In the genomic region with DNA sequence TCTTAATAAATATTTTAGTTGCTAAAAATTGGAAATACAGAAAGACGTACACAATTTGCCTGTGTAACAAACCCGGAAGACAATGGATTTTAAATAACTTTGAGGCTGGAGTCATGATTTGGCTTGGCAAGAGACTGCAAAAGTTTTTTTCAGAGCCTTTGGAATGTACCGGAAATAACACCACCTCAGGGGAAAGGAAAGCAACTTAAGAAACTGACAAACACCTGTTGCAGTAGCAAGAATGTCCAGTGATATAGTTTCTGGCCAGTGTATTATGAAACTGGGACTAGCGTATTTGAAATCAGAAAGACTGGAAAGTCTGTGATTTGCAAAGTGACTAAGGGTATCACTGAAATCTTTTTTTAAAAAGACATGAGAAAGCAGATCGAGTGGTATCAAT, we compare ENCODE assay signal across 24 cellular contexts. TPM values are rescaled to one million over a fixed set of nuclear protein-coding genes. Genes with fewer than 3 reads are reported as not detected.
A peak's percentile ranks its signal among the peaks of the same experiment; 100 is the strongest.
DNase-seq lines count a peak whose midpoint lies in the region; ATAC-seq and TF ChIP-seq lines count a peak whose summit lies in the region.
"Had no signal": no experiment of that assay in that cellular context is flagged by ENCODE, and none has a peak within 500 bp of the region (broad histone marks: within the 10 kb centered on the region; RNA-seq: fewer than 3 reads in every experiment).

No MANE protein-coding gene starts in this region.

- H3K9me3 ChIP-seq in heart right ventricle, result no peaks in the 10 kb centered on the region
- no peaks in the 10 kb centered on the region for H3K9me3 ChIP-seq in gastroesophageal sphincter
- H3K9me3 ChIP-seq: A549 had no signal

- peak overlapping the region in 2 of 3 experiments; percentile 6 to 66 for H3K27ac Mint-ChIP-seq in nephron
- H3K27ac Mint-ChIP-seq: activated B cell treated with CpG ODN at 0.5 μM for 24 hours; activated T-helper 2 cell treated with anti-CD3 and anti-CD28 coated beads, Interferon-gamma antibody, Interleukin-2, Interleukin-4, amounts not matched to agents 10 μg/mL and 5 μg/mL and 100 μg/mL, durations not matched to agents 14 hours and 24 hours and 36 hours; CD4-positive, CD25-positive, alpha-beta regulatory T cell; neural progenitor cell; T-cell; type B pancreatic cell had no signal

- peak overlapping the region in 2 of 3 experiments; percentile 81 to 88 for H3K4me3 Mint-ChIP-seq in nephron
- H3K4me3 Mint-ChIP-seq: activated B cell treated with CpG ODN at 0.5 μM for 24 hours; CD4-positive, CD25-positive, alpha-beta regulatory T cell; neural progenitor cell; T-cell; type B pancreatic cell had no signal

- peak in 5 of 8 donors; percentile 49 to 70 (median 50) for ATAC-seq in heart right ventricle
- no peak for ATAC-seq in gastroesophageal sphincter
- no peak for ATAC-seq in GM19467 (IDR thresholded peaks at IDR 0.05; ENCODE audit: unreplicated experiment)
- no peak for ATAC-seq in HG02981 (IDR thresholded peaks at IDR 0.05; ENCODE audit: unreplicated experiment)
- ATAC-seq: A549, T-cell had no signal

- DNase-seq in RWPE1 (ENCODE audit: low spot score) (peak; percentile 46), heart right ventricle (no peak), posterior cingulate gyrus (no peak)
- DNase-seq: activated B cell treated with CpG ODN at 0.5 μM for 24 hours; activated CD8-positive, alpha-beta memory T cell treated with anti-CD3 and anti-CD28 coated beads for 24 hours; amniotic stem cell; CD4-positive, CD25-positive, alpha-beta regulatory T cell; EL; left cardiac atrium; NCI-H2029; NCI-H526; OCI-M1; T-cell had no signal

- POLR2A ChIA-PET in RWPE1 (lab: Yijun Ruan, JAX; ENCODE audit: low non-redundant PET), result no interaction called here

- H3K4me3 ChIP-seq in ACC112 (ENCODE audit: low read depth, low read length) (peak overlapping the region; percentile 19; the same call in 1 of the 2 replicates), heart right ventricle (peak overlapping the region in 8 of 10 donors; percentile 1 to 40 (median 36)), gastroesophageal sphincter (peak overlapping the region in 1 of 2 donors; percentile 7)
- H3K4me3 ChIP-seq: A549, neural progenitor cell, skin epidermis had no signal

- H3K27me3 ChIP-seq in ACC112 (ENCODE audit: insufficient read depth, low read length) (no peaks in the 10 kb centered on the region), heart right ventricle (no peaks in the 10 kb centered on the region), gastroesophageal sphincter (no peaks in the 10 kb centered on the region)
- H3K27me3 ChIP-seq: neural progenitor cell had no signal

- no peak for TF ChIP-seq CTCF in RWPE1 (conservative IDR thresholded peaks at IDR 0.05; ENCODE audit: low read depth)
- no peak for TF ChIP-seq CTCF in heart right ventricle (IDR thresholded peaks at IDR 0.05)
- no peak for TF ChIP-seq CTCF in nephron (IDR thresholded peaks at IDR 0.05; ENCODE audit: unreplicated experiment in 3 of 3)
- no peak for TF ChIP-seq CTCF in gastroesophageal sphincter (IDR thresholded peaks at IDR 0.05)

- peaks cover 18% of the 10 kb centered on the region for H3K4me1 ChIP-seq in ACC112 (ENCODE audit: control insufficient read depth, insufficient read depth, low read length, unreplicated experiment)
- peaks cover 0 to 7% (median 0%) of the 10 kb centered on the region in 9 donors for H3K4me1 ChIP-seq in heart right ventricle
- no peaks in the 10 kb centered on the region for H3K4me1 ChIP-seq in gastroesophageal sphincter
- H3K4me1 ChIP-seq: neural progenitor cell had no signal

- CTCF ChIA-PET in RWPE1 (lab: Yijun Ruan, JAX), result interaction anchor here (0.8 kb wide), 1 partner anchor 31 kb away, joined by 3 read pairs; no protein-coding TSS in a partner anchor

- no peaks in the 10 kb centered on the region for H3K36me3 Mint-ChIP-seq in nephron (ENCODE audit: low read depth)
- H3K36me3 Mint-ChIP-seq: CD4-positive, CD25-positive, alpha-beta regulatory T cell; neural progenitor cell; T-cell; type B pancreatic cell had no signal

- no peaks in the 10 kb centered on the region for H3K27me3 Mint-ChIP-seq in nephron (ENCODE audit: low read depth)
- H3K27me3 Mint-ChIP-seq: CD4-positive, CD25-positive, alpha-beta regulatory T cell; T-cell had no signal

- H3K27ac ChIP-seq in ACC112 (ENCODE audit: low read depth, low read length) (no peak overlapping the region), RWPE1 (no peak overlapping the region), heart right ventricle (peak overlapping the region in 5 of 10 donors; percentile 18 to 55 (median 39)), gastroesophageal sphincter (no peak overlapping the region)
- H3K27ac ChIP-seq: A549, neural progenitor cell, skin epidermis had no signal

- intact Hi-C loops in heart right ventricle (cut with DNase I) (no loop called here), posterior cingulate gyrus (cut with DNase I) (no loop called here)

- peaks cover 35% of the 10 kb centered on the region for H3K4me1 Mint-ChIP-seq in nephron
- H3K4me1 Mint-ChIP-seq: activated B cell treated with CpG ODN at 0.5 μM for 24 hours; CD4-positive, CD25-positive, alpha-beta regulatory T cell; neural progenitor cell; T-cell had no signal

- no peak for TF ChIP-seq POLR2A in gastroesophageal sphincter (IDR thresholded peaks at IDR 0.05)

- H2AFZ ChIP-seq in ACC112 (ENCODE audit: low read length, unreplicated experiment), result peak overlapping the region; percentile 61
- H2AFZ ChIP-seq: neural progenitor cell had no signal

- peaks cover 4% of the 10 kb centered on the region for H3K9me3 Mint-ChIP-seq in nephron
- H3K9me3 Mint-ChIP-seq: activated B cell treated with CpG ODN at 0.5 μM for 24 hours; activated T-helper 2 cell treated with anti-CD3 and anti-CD28 coated beads, Interferon-gamma antibody, Interleukin-2, Interleukin-4, amounts not matched to agents 10 μg/mL and 5 μg/mL and 100 μg/mL, durations not matched to agents 14 hours and 24 hours and 36 hours; neural progenitor cell; T-cell; type B pancreatic cell had no signal

- H3K36me3 ChIP-seq in ACC112 (ENCODE audit: insufficient read depth, low read length) (no peaks in the 10 kb centered on the region), heart right ventricle (no peaks in the 10 kb centered on the region), gastroesophageal sphincter (no peaks in the 10 kb centered on the region)
- H3K36me3 ChIP-seq: neural progenitor cell had no signal

- TF ChIP-seq EP300 in gastroesophageal sphincter (IDR thresholded peaks at IDR 0.05), result no peak

- WGBS in heart right ventricle, 2 donors, result 43 to 55% methylated on average over 5 of the region's 5 CpGs
- 39 to 40% methylated on average over 5 of the region's 5 CpGs for WGBS in gastroesophageal sphincter (ENCODE audit: low coverage in 1 of 2), 2 donors

- no peaks in the 10 kb centered on the region for H3K79me2 ChIP-seq in ACC112 (ENCODE audit: control insufficient read depth, insufficient read depth, low read length, unreplicated experiment)

RNA-seq across cellular contexts. Expression of a gene that starts 0.8 kb away (rescaled TPM):
- total RNA-seq in heart right ventricle (1 to 10 TPM in 7 of 10 donors, under 1 TPM in 3; 0.30 to 2.2 (median 1.4) TPM), gastroesophageal sphincter (1 to 10 TPM; 2.9 to 8.4 (median 4.2) TPM)
- polyA plus RNA-seq in heart right ventricle, result under 1 TPM; 0.04 to 0.59 TPM
- total RNA-seq: activated B cell treated with CpG ODN at 0.5 μM for 24 hours; activated T-helper 2 cell treated with anti-CD3 and anti-CD28 coated beads, Interferon-gamma antibody, Interleukin-2, Interleukin-4, amounts not matched to agents 10 μg/mL and 5 μg/mL and 100 μg/mL, durations not matched to agents 14 hours and 24 hours and 36 hours; CD4-positive, CD25-positive, alpha-beta regulatory T cell; H4; T-cell had no signal
- polyA plus RNA-seq: A549; CD4-positive, CD25-positive, alpha-beta regulatory T cell had no signal

Comparison
In these comparisons a context has a peak if more than half of its experiments do, and no peak if none do; other contexts are left out.
1. ATAC-seq: peak in heart right ventricle (5 of 8); none in gastroesophageal sphincter (single experiment), GM19467 (single experiment) and HG02981 (single experiment).